27 cellular contexts compared by ENCODE assay signal in the genomic region with DNA sequence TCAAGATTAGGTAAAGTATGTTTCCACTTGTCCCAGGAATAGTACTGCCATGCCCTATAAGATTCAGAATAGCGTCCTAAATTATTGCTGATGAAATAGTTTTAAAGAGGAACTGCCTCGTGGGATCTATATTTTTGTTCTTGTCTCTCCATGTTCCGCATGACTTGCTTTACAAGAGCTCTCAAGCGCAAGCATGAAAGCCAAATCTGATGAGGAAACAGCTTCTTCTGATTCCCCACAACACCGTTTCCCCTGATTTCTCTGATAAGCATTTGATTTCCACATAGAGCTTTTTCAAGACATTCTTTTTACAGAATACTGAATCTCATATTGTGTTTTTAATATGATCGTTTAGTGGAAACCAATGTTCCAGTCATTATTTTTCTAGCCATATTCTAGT.
DNase-seq lines count a peak whose midpoint lies in the region; TF ChIP-seq lines count a peak whose summit lies in the region.
"Had no signal": no experiment of that assay in that cellular context is flagged by ENCODE, and none has a peak within 500 bp of the region (broad histone marks: within the 10 kb centered on the region; RNA-seq: fewer than 3 reads in every experiment).

No MANE protein-coding gene starts in this region.

- H3K36me3 ChIP-seq in H7 (replicated peaks; ENCODE audit: control insufficient read depth, insufficient read depth, low read length): no peaks in the 10 kb centered on the region
- H3K36me3 ChIP-seq: thoracic aorta, vagina had no signal

- no peak for TF ChIP-seq CTCF in glutamatergic neuron (IDR thresholded peaks at IDR 0.05; ENCODE audit: partially characterized antibody, unreplicated experiment)

- H3K27me3 Mint-ChIP-seq in glutamatergic neuron (ENCODE audit: unreplicated experiment): no peaks in the 10 kb centered on the region
- H3K27me3 Mint-ChIP-seq: B cell had no signal

- H3K36me3 Mint-ChIP-seq in glutamatergic neuron (ENCODE audit: unreplicated experiment): no peaks in the 10 kb centered on the region
- H3K36me3 Mint-ChIP-seq: mesothelial cell of epicardium; naive thymus-derived CD8-positive, alpha-beta T cell; stimulated activated naive B cell treated with anti-CD40 and anti-IgM and Interleukin-4, amounts not matched to agents 10 μg/mL and 1 μg/mL and 100 μg/mL, for 72 hours had no signal

- peaks cover 3% of the 10 kb centered on the region for H3K9me3 Mint-ChIP-seq in glutamatergic neuron (ENCODE audit: unreplicated experiment)
- H3K9me3 Mint-ChIP-seq: mesothelial cell of epicardium; stimulated activated naive B cell treated with anti-CD40 and anti-IgM and Interleukin-4, amounts not matched to agents 10 μg/mL and 1 μg/mL and 100 μg/mL, for 72 hours had no signal

- H3K27ac Mint-ChIP-seq in glutamatergic neuron (ENCODE audit: unreplicated experiment): peak overlapping the region; percentile 54
- H3K27ac Mint-ChIP-seq: activated CD8-positive, alpha-beta T cell treated with anti-CD3 and anti-CD28 coated beads, Interleukin-2, amount 10 ng/mL, durations not matched to agents 7 days and 5 days; B cell; mesothelial cell of epicardium; naive thymus-derived CD8-positive, alpha-beta T cell; stimulated activated naive B cell treated with anti-CD40 and anti-IgM and Interleukin-4, amounts not matched to agents 10 μg/mL and 1 μg/mL and 100 μg/mL, for 72 hours had no signal

- H3K4me3 ChIP-seq in H7 (ENCODE audit: insufficient read depth, low read depth, low read length): no peak overlapping the region
- H3K4me3 ChIP-seq: A549, PC-9, smooth muscle cell, thoracic aorta, vagina had no signal

- DNase-seq in NCI-H2107 treated with DMSO at 0.1 percent for 48 hours (lab: John Stamatoyannopoulos, UW; ENCODE audit: unreplicated experiment): peak; percentile 62
- DNase-seq in NCI-H2107 (lab: John Stamatoyannopoulos, UW): no peak
- DNase-seq in NCI-H1105 (lab: John Stamatoyannopoulos, UW): peak; percentile 63
- DNase-seq in NCI-H345 treated with DMSO at 0.1 percent for 48 hours (lab: John Stamatoyannopoulos, UW; ENCODE audit: unreplicated experiment): peak; percentile 58
- DNase-seq in glutamatergic neuron: no peak
- DNase-seq in H7: no peak
- DNase-seq in cerebellar cortex (ENCODE audit: low spot score): no peak
- DNase-seq in MV-4-11 (lab: John Stamatoyannopoulos, UW): no peak
- DNase-seq: activated CD4-positive, CD25-positive, alpha-beta regulatory T cell treated with anti-CD3 and anti-CD28 coated beads, Interleukin-2, amount 50 U/mL, for 72 hours; activated CD8-positive, alpha-beta T cell treated with anti-CD3 and anti-CD28 coated beads, Interleukin-2, amount 10 ng/mL, durations not matched to agents 7 days and 5 days; activated effector memory CD4-positive, alpha-beta T cell treated with Interleukin-2 at 50 U/mL for 16 hours; activated T-cell treated with anti-CD3 and anti-CD28 coated beads for 4 hours; central memory CD4-positive, alpha-beta T cell; COR-L47; dermis blood vessel endothelial cell; naive thymus-derived CD8-positive, alpha-beta T cell; NCI-H2081 treated with DMSO at 0.1 percent for 48 hours; PC-9; Right ventricle myocardium superior; stimulated activated CD4-positive, alpha-beta T cell treated with anti-CD3 and anti-CD28 coated beads, Interleukin-4, amount 100 ng/mL, for 1 hour; stimulated activated naive B cell treated with anti-CD40 and anti-IgM and Interleukin-4, amounts not matched to agents 10 μg/mL and 1 μg/mL and 100 μg/mL, for 72 hours had no signal

- H3K27me3 ChIP-seq in H7 (ENCODE audit: control insufficient read depth, insufficient read depth, low read length): no peaks in the 10 kb centered on the region
- H3K27me3 ChIP-seq: vagina had no signal

- peaks cover 25% of the 10 kb centered on the region for H3K4me1 Mint-ChIP-seq in glutamatergic neuron (ENCODE audit: low read depth, unreplicated experiment)
- H3K4me1 Mint-ChIP-seq: B cell; naive thymus-derived CD8-positive, alpha-beta T cell; stimulated activated naive B cell treated with anti-CD40 and anti-IgM and Interleukin-4, amounts not matched to agents 10 μg/mL and 1 μg/mL and 100 μg/mL, for 72 hours had no signal

- H3K4me3 Mint-ChIP-seq in glutamatergic neuron (ENCODE audit: unreplicated experiment): no peak overlapping the region
- H3K4me3 Mint-ChIP-seq: activated CD8-positive, alpha-beta T cell treated with anti-CD3 and anti-CD28 coated beads, Interleukin-2, amount 10 ng/mL, durations not matched to agents 7 days and 5 days; B cell; mesothelial cell of epicardium; naive thymus-derived CD8-positive, alpha-beta T cell; stimulated activated naive B cell treated with anti-CD40 and anti-IgM and Interleukin-4, amounts not matched to agents 10 μg/mL and 1 μg/mL and 100 μg/mL, for 72 hours had no signal

Comparison
In these comparisons a context has a peak if more than half of its experiments do, and no peak if none do; other contexts are left out.
1. DNase-seq: peak in NCI-H2107 treated with DMSO at 0.1 percent for 48 hours (single experiment), NCI-H1105 (single experiment) and NCI-H345 treated with DMSO at 0.1 percent for 48 hours (single experiment); none in NCI-H2107 (single experiment), glutamatergic neuron (single experiment), H7 (single experiment), cerebellar cortex (single experiment) and MV-4-11 (single experiment).